Comparison of ENCODE assay signal across 22 cellular contexts in the genomic region with DNA sequence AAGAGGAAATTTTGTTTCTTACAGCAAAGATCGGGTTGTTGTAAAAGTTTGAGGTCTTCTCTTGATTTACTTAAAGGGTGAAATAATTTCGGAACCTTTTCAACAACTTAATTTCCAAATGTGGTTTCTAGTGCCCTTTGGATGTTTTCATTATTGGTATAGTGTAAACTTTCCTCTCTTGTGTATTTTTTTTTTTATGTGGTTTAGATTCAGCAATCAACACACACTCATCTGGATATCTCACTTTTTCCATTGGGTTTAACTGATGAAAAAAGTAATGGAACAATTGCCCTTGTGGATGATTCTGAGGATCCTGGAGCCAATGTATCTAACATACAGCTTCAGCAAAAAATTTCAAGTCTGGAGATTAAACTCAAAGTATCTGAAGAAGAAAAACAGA.
"Had no signal": no experiment of that assay in that cellular context is flagged by ENCODE, and none has a peak within 500 bp of the region (broad histone marks: within the 10 kb centered on the region; RNA-seq: fewer than 3 reads in every experiment).

No MANE protein-coding gene starts in this region.

- FAIRE-seq: kidney, small intestine had no signal

- DNase-seq: cortex of kidney; dorsolateral prefrontal cortex; effector CD4-positive, alpha-beta T cell; foreskin keratinocyte; heart left ventricle; kidney; natural killer cell; occipital lobe; ovary; posterior cingulate gyrus; right lobe of liver; small intestine; stimulated activated CD4-positive, alpha-beta T cell treated with anti-CD3 and anti-CD28 coated beads, Interleukin-15, amount 100 ng/mL, for 24 hours; stimulated activated CD4-positive, alpha-beta T cell treated with anti-CD3 and anti-CD28 coated beads, Interleukin-2, amount 100 ng/mL, for 48 hours; stimulated activated naive B cell treated with anti-CD40 and anti-IgM and Interleukin-4, amounts not matched to agents 10 μg/mL and 1 μg/mL and 100 μg/mL, for 72 hours; substantia nigra; testis; tibial artery had no signal

- H3K4me3 Mint-ChIP-seq: memory B cell; natural killer cell; stimulated activated naive B cell treated with anti-CD40 and anti-IgM and Interleukin-4, amounts not matched to agents 10 μg/mL and 1 μg/mL and 100 μg/mL, for 72 hours; type B pancreatic cell had no signal

- H3K27ac Mint-ChIP-seq: memory B cell; natural killer cell; stimulated activated naive B cell treated with anti-CD40 and anti-IgM and Interleukin-4, amounts not matched to agents 10 μg/mL and 1 μg/mL and 100 μg/mL, for 72 hours; type B pancreatic cell had no signal

- H3K4me1 Mint-ChIP-seq: memory B cell; natural killer cell; stimulated activated naive B cell treated with anti-CD40 and anti-IgM and Interleukin-4, amounts not matched to agents 10 μg/mL and 1 μg/mL and 100 μg/mL, for 72 hours had no signal

- H3K27me3 Mint-ChIP-seq: memory B cell; stimulated activated naive B cell treated with anti-CD40 and anti-IgM and Interleukin-4, amounts not matched to agents 10 μg/mL and 1 μg/mL and 100 μg/mL, for 72 hours; type B pancreatic cell had no signal

- H3K9me3 Mint-ChIP-seq: memory B cell, natural killer cell had no signal

- ATAC-seq: foreskin keratinocyte; gastroesophageal sphincter; heart left ventricle; left lobe of liver; natural killer cell; right lobe of liver; stimulated activated naive B cell treated with anti-CD40 and anti-IgM and Interleukin-4, amounts not matched to agents 10 μg/mL and 1 μg/mL and 100 μg/mL, for 72 hours had no signal
